ENCODE assay signal across 23 cellular contexts in the genomic region with DNA sequence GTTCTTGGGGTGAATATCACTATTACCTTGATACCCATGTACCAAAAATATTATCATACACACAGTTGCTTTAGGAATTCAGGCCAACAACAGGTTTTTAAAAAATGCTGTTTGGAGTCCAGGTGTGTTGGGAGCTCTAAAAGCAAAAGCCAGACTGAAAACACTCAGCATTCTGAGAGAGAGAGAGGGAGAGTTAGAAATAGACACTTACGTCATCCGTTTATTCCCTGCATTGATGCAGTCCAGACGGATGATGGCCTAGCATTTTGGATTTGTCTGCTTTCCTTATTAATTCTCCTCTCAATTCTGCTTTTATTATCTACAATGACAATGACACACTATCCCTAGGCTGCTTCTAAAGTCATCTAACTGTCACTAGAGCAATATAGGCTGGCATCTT.
A peak's percentile ranks its signal among the peaks of the same experiment; 100 is the strongest.
DNase-seq lines count a peak whose midpoint lies in the region; ATAC-seq and TF ChIP-seq lines count a peak whose summit lies in the region.
"Had no signal": no experiment of that assay in that cellular context is flagged by ENCODE, and none has a peak within 500 bp of the region (broad histone marks: within the 10 kb centered on the region; RNA-seq: fewer than 3 reads in every experiment).

No MANE protein-coding gene starts in this region.

- no peak overlapping the region for H3K4me3 ChIP-seq in GM23338
- no peak overlapping the region for H3K4me3 ChIP-seq in parathyroid adenoma (ENCODE audit: low read depth, low read length)
- H3K4me3 ChIP-seq: breast epithelium, MG63, SK-N-MC, tibial artery had no signal

- H3K79me2 ChIP-seq in GM23338 (replicated peaks; ENCODE audit: insufficient read depth) (no peaks in the 10 kb centered on the region), parathyroid adenoma (peaks cover 2% of the 10 kb centered on the region)

- H3K9me3 ChIP-seq in parathyroid adenoma (ENCODE audit: control insufficient read depth, low read length): no peaks in the 10 kb centered on the region
- H3K9me3 ChIP-seq: breast epithelium, MG63, tibial artery had no signal

- no peaks in the 10 kb centered on the region for H4K20me1 ChIP-seq in GM23338 (replicated peaks; ENCODE audit: insufficient read depth)

- no peaks in the 10 kb centered on the region for H3K36me3 Mint-ChIP-seq in GM23338 (ENCODE audit: low read depth)
- H3K36me3 Mint-ChIP-seq: natural killer cell treated with Interleukin-12 subunit alpha and Interleukin-12 subunit beta and Interleukin-15 and Interleukin-18, amount 100 ng/mL, for 72 hours; stimulated activated effector memory CD8-positive, alpha-beta T cell treated with anti-CD3 and anti-CD28 coated beads, Interleukin-12 subunit alpha, Interleukin-12 subunit beta, amount 100 ng/mL, for 72 hours; WTC11 had no signal

- no peak overlapping the region for H3K4me3 Mint-ChIP-seq in GM23338
- H3K4me3 Mint-ChIP-seq: activated CD4-positive, alpha-beta memory T cell treated with anti-CD3 and anti-CD28 coated beads, Interleukin-2, amount 10 ng/mL, durations not matched to agents 7 days and 5 days; CD4-positive, alpha-beta T cell; natural killer cell treated with Interleukin-12 subunit alpha and Interleukin-12 subunit beta and Interleukin-15 and Interleukin-18, amount 100 ng/mL, for 72 hours; stimulated activated effector memory CD8-positive, alpha-beta T cell treated with anti-CD3 and anti-CD28 coated beads, Interleukin-12 subunit alpha, Interleukin-12 subunit beta, amount 100 ng/mL, for 72 hours; WTC11 had no signal

- H3K4me1 Mint-ChIP-seq in GM23338: 0 out of 3 replicates have a peak, but pooled peaks cover 2% of the 10 kb centered on the region
- H3K4me1 Mint-ChIP-seq: activated CD4-positive, alpha-beta memory T cell treated with anti-CD3 and anti-CD28 coated beads, Interleukin-2, amount 10 ng/mL, durations not matched to agents 7 days and 5 days; stimulated activated effector memory CD8-positive, alpha-beta T cell treated with anti-CD3 and anti-CD28 coated beads, Interleukin-12 subunit alpha, Interleukin-12 subunit beta, amount 100 ng/mL, for 72 hours had no signal

- no peak for TF ChIP-seq CTCF in GM23338 (conservative IDR thresholded peaks at IDR 0.05; ENCODE audit: low read depth in 2 of 2)
- no peak for TF ChIP-seq CTCF in parathyroid adenoma (IDR thresholded peaks at IDR 0.05)

- H2AFZ ChIP-seq in GM23338 (0 out of 2 replicates have a peak overlapping the region, but pooled peaks have one; percentile 20), parathyroid adenoma (no peak overlapping the region)

- H3K27ac ChIP-seq in GM23338 (ENCODE audit: low read depth): no peak overlapping the region
- H3K27ac ChIP-seq in parathyroid adenoma: peak overlapping the region; percentile 99
- H3K27ac ChIP-seq: breast epithelium, SK-N-MC, tibial artery had no signal

- no peak overlapping the region for H3K27ac Mint-ChIP-seq in GM23338
- H3K27ac Mint-ChIP-seq: activated CD4-positive, alpha-beta memory T cell treated with anti-CD3 and anti-CD28 coated beads, Interleukin-2, amount 10 ng/mL, durations not matched to agents 7 days and 5 days; CD4-positive, alpha-beta T cell; natural killer cell treated with Interleukin-12 subunit alpha and Interleukin-12 subunit beta and Interleukin-15 and Interleukin-18, amount 100 ng/mL, for 72 hours; stimulated activated effector memory CD8-positive, alpha-beta T cell treated with anti-CD3 and anti-CD28 coated beads, Interleukin-12 subunit alpha, Interleukin-12 subunit beta, amount 100 ng/mL, for 72 hours; WTC11 had no signal

- no peaks in the 10 kb centered on the region for H3K9me3 Mint-ChIP-seq in GM23338
- H3K9me3 Mint-ChIP-seq: CD4-positive, alpha-beta T cell had no signal

- H3K4me1 ChIP-seq in GM23338 (ENCODE audit: insufficient read depth) (no peaks in the 10 kb centered on the region), parathyroid adenoma (peaks cover 76% of the 10 kb centered on the region)

- H3K27me3 ChIP-seq in GM23338 (ENCODE audit: insufficient read depth) (no peaks in the 10 kb centered on the region), parathyroid adenoma (ENCODE audit: control insufficient read depth, insufficient read depth, low read length) (no peaks in the 10 kb centered on the region)
- H3K27me3 ChIP-seq: breast epithelium, MG63, tibial artery had no signal

- DNase-seq in GM23338 (ENCODE audit: low spot score) (no peak), amniotic epithelial cell (ENCODE audit: low read depth) (peak; percentile 75), iris pigment epithelial cell (ENCODE audit: low read depth) (peak; percentile 64), COLO668 (lab: John Stamatoyannopoulos, UW; ENCODE audit: unreplicated experiment) (no peak), glomerular visceral epithelial cell (ENCODE audit: extremely low spot score) (no peak), GDM1 (lab: John Stamatoyannopoulos, UW) (no peak)
- DNase-seq: activated CD4-positive, alpha-beta memory T cell treated with anti-CD3 and anti-CD28 coated beads, Interleukin-2, amount 10 ng/mL, durations not matched to agents 7 days and 5 days; activated gamma-delta T cell; CD4-positive, alpha-beta T cell; foreskin melanocyte; NCI-H1436 treated with DMSO at 0.1 percent for 48 hours; NCI-H2171; NCI-H524 treated with DMSO at 0.1 percent for 48 hours; T-helper 2 cell had no signal

- 0 out of 2 replicates have a peak, but pooled peaks cover 4% of the 10 kb centered on the region for H3K9me2 ChIP-seq in GM23338 (ENCODE audit: insufficient read depth)

- H3K4me2 ChIP-seq in GM23338 (no peak overlapping the region), parathyroid adenoma (ENCODE audit: low read length) (peak overlapping the region; percentile 7)

- ATAC-seq in GM23338: no peak
- no peak for ATAC-seq in GM21825 (IDR thresholded peaks at IDR 0.05; ENCODE audit: unreplicated experiment)
- ATAC-seq: natural killer cell treated with Interleukin-12 subunit alpha and Interleukin-12 subunit beta and Interleukin-15 and Interleukin-18, amount 100 ng/mL, for 72 hours; stimulated activated effector memory CD8-positive, alpha-beta T cell treated with anti-CD3 and anti-CD28 coated beads, Interleukin-12 subunit alpha, Interleukin-12 subunit beta, amount 100 ng/mL, for 72 hours; WTC11 had no signal

- H3K9ac ChIP-seq in parathyroid adenoma: no peak overlapping the region

- H3K36me3 ChIP-seq in GM23338 (ENCODE audit: insufficient read depth) (no peaks in the 10 kb centered on the region), parathyroid adenoma (ENCODE audit: control insufficient read depth, insufficient read depth, low read length) (no peaks in the 10 kb centered on the region)
- H3K36me3 ChIP-seq: breast epithelium, MG63, tibial artery had no signal

- H3F3A ChIP-seq in GM23338 (replicated peaks; ENCODE audit: low read depth): no peaks in the 10 kb centered on the region

- H3K27me3 Mint-ChIP-seq in GM23338 (ENCODE audit: insufficient read depth, low read depth, poor library complexity): no peaks in the 10 kb centered on the region
- H3K27me3 Mint-ChIP-seq: activated CD4-positive, alpha-beta memory T cell treated with anti-CD3 and anti-CD28 coated beads, Interleukin-2, amount 10 ng/mL, durations not matched to agents 7 days and 5 days; CD4-positive, alpha-beta T cell had no signal

TF ChIP-seq in GM23338, 12 proteins besides CTCF, POLR2A, EP300 and RAD21:
- TF ChIP-seq, protein P1, sequence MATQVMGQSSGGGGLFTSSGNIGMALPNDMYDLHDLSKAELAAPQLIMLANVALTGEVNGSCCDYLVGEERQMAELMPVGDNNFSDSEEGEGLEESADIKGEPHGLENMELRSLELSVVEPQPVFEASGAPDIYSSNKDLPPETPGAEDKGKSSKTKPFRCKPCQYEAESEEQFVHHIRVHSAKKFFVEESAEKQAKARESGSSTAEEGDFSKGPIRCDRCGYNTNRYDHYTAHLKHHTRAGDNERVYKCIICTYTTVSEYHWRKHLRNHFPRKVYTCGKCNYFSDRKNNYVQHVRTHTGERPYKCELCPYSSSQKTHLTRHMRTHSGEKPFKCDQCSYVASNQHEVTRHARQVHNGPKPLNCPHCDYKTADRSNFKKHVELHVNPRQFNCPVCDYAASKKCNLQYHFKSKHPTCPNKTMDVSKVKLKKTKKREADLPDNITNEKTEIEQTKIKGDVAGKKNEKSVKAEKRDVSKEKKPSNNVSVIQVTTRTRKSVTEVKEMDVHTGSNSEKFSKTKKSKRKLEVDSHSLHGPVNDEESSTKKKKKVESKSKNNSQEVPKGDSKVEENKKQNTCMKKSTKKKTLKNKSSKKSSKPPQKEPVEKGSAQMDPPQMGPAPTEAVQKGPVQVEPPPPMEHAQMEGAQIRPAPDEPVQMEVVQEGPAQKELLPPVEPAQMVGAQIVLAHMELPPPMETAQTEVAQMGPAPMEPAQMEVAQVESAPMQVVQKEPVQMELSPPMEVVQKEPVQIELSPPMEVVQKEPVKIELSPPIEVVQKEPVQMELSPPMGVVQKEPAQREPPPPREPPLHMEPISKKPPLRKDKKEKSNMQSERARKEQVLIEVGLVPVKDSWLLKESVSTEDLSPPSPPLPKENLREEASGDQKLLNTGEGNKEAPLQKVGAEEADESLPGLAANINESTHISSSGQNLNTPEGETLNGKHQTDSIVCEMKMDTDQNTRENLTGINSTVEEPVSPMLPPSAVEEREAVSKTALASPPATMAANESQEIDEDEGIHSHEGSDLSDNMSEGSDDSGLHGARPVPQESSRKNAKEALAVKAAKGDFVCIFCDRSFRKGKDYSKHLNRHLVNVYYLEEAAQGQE (IDR thresholded peaks at IDR 0.05; ENCODE audit: unreplicated experiment): no peak
TF ChIP-seq in GM23338: peak in this region for 0.

Comparison
In these comparisons a context has a peak if more than half of its experiments do, and no peak if none do; other contexts are left out.
1. DNase-seq: peak in amniotic epithelial cell (single experiment) and iris pigment epithelial cell (single experiment); none in GM23338 (single experiment), COLO668 (single experiment), glomerular visceral epithelial cell (single experiment) and GDM1 (single experiment).